In the genomic region with DNA sequence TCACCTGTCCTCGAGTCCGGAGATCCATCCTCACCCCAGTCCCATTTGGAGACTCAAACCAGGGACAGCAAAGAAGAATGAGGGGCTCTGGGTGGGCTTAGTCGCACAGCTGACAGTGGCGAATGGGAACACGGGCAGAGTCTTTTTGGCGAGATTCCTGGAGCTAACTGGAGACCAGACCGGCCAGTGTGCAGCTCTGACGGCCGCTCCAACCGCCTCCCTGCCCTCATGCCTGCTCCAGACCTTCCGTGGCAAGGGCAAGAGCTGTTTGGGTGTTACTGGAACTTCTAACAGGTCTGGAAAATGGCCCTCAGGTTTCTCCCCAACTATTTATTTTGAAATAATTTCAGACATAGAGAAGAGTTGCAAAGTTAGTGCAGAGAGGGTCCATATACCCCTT, we compare ENCODE assay signal across 28 cellular contexts.
"Had no signal": no experiment of that assay in that cellular context is flagged by ENCODE, and none has a peak within 500 bp of the region (broad histone marks: within the 10 kb centered on the region; RNA-seq: fewer than 3 reads in every experiment).

No MANE protein-coding gene starts in this region.

- H3K9me3 Mint-ChIP-seq: immature natural killer cell; mesothelial cell of epicardium; natural killer cell; stimulated activated naive CD8-positive, alpha-beta T cell treated with anti-CD3 and anti-CD28 coated beads, Interleukin-15, Interleukin-2, amounts not matched to agents 100 ng/mL and 50 ng/mL, for 24 hours had no signal

- DNase-seq: hypothalamus; immature natural killer cell; left colon; left lung; mesendoderm; naive B cell; natural killer cell; nephron progenitor cell; occipital lobe; right cardiac atrium; stimulated activated CD4-positive, alpha-beta T cell treated with anti-CD3 and anti-CD28 coated beads, Interleukin-12 subunit alpha, Interleukin-12 subunit beta, amount 100 ng/mL, for 4 hours; stimulated activated CD4-positive, alpha-beta T cell treated with anti-CD3 and anti-CD28 coated beads, Interleukin-15, amount 100 ng/mL, for 24 hours; stimulated activated CD4-positive, alpha-beta T cell treated with anti-CD3 and anti-CD28 coated beads, Interleukin-4, amount 100 ng/mL, for 1 hour; stimulated activated naive CD4-positive, alpha-beta T cell; tibial artery had no signal

- H3K27ac Mint-ChIP-seq: immature natural killer cell, mesothelial cell of epicardium, natural killer cell, nephron progenitor cell, neural progenitor cell, progenitor cell of endocrine pancreas had no signal

- H3K4me1 ChIP-seq: left lung, parathyroid adenoma, suprapubic skin, tibial artery, upper lobe of left lung, vagina had no signal

- H3K36me3 ChIP-seq: left lung, neural progenitor cell, neutrophil, suprapubic skin, thoracic aorta, tibial artery, upper lobe of left lung, vagina had no signal

- H3K4me3 ChIP-seq: left lung, lung, neural progenitor cell, skin epidermis, suprapubic skin, thoracic aorta, tibial artery, upper lobe of left lung, vagina had no signal

- H3K9me3 ChIP-seq: left lung, neutrophil, suprapubic skin, thoracic aorta, tibial artery, upper lobe of left lung, vagina had no signal

- H3K27ac ChIP-seq: left lung, neural progenitor cell, neutrophil, parathyroid adenoma, skin epidermis, suprapubic skin, thoracic aorta, tibial artery, upper lobe of left lung, vagina had no signal

- H3K36me3 Mint-ChIP-seq: immature natural killer cell, mesothelial cell of epicardium, naive B cell, natural killer cell, neural progenitor cell had no signal

- H3K4me1 Mint-ChIP-seq: immature natural killer cell, mesothelial cell of epicardium, natural killer cell had no signal

- ATAC-seq: left colon, left lung, natural killer cell, right cardiac atrium, sciatic nerve had no signal

- H3K4me3 Mint-ChIP-seq: immature natural killer cell; mesothelial cell of epicardium; naive B cell; natural killer cell; nephron progenitor cell; neural progenitor cell; stimulated activated naive CD8-positive, alpha-beta T cell treated with anti-CD3 and anti-CD28 coated beads, Interleukin-15, Interleukin-2, amounts not matched to agents 100 ng/mL and 50 ng/mL, for 24 hours had no signal

- H3K27me3 ChIP-seq: neural progenitor cell, neutrophil, upper lobe of left lung, vagina had no signal
